15 cellular contexts compared by ENCODE assay signal in the genomic region with DNA sequence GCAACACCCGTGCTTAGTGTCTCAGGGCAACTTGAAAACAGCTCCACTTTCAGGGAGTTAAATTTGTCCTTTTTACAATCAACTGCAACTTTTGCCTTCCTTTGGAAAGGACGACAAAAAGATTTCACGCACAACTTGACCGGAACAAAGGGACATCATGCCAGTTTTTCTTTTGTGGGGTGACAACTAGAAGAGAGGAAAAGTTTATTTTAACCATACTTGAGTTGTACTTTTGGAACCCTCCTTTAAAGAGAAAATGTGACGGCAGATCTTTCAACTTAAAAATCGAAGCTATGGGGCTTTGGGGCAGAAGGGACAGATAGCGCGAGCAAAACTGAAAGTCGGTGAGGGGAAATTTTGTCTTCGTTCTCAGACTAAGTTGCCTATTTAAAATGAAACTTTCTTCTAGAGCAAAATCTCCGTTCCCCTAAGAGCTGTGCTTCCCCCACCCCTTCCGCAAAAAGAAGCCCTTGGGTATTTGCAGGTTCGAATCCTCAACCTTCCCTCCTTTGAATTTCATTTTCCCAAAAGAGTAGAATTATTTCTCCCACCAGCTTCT. TPM values are rescaled to one million over a fixed set of nuclear protein-coding genes. Genes with fewer than 3 reads are reported as not detected.
DNase-seq lines count a peak whose midpoint lies in the region; ATAC-seq, FAIRE-seq and TF ChIP-seq lines count a peak whose summit lies in the region.
"Had no signal": no experiment of that assay in that cellular context is flagged by ENCODE, and none has a peak within 500 bp of the region (broad histone marks: within the 10 kb centered on the region; RNA-seq: fewer than 3 reads in every experiment).

No MANE protein-coding gene starts in this region.

- H3K9me3 Mint-ChIP-seq in stimulated activated naive CD8-positive, alpha-beta T cell treated with anti-CD3 and anti-CD28 coated beads, Interleukin-15, Interleukin-2, amounts not matched to agents 100 ng/mL and 50 ng/mL, for 24 hours, result peaks cover 7% of the 10 kb centered on the region
- H3K9me3 Mint-ChIP-seq in activated CD8-positive, alpha-beta T cell treated with anti-CD3 and anti-CD28 coated beads, Interleukin-2, amount 10 ng/mL, durations not matched to agents 7 days and 5 days (ENCODE audit: insufficient read depth), result peaks cover 7% of the 10 kb centered on the region

- H3K4me1 Mint-ChIP-seq in stimulated activated naive CD8-positive, alpha-beta T cell treated with anti-CD3 and anti-CD28 coated beads, Interleukin-15, Interleukin-2, amounts not matched to agents 100 ng/mL and 50 ng/mL, for 24 hours (ENCODE audit: low read depth), result peaks cover 18% of the 10 kb centered on the region
- peaks cover 19% of the 10 kb centered on the region for H3K4me1 Mint-ChIP-seq in activated CD8-positive, alpha-beta T cell treated with anti-CD3 and anti-CD28 coated beads, Interleukin-2, amount 10 ng/mL, durations not matched to agents 7 days and 5 days (ENCODE audit: low read depth)

- intact Hi-C loops in right lobe of liver (cut with DNase I), result no loop called here
- intact Hi-C loops in kidney (cut with DNase I), result no loop called here

- no peaks in the 10 kb centered on the region for H3K27me3 ChIP-seq in right lobe of liver

- TF ChIP-seq POLR2A in right lobe of liver (IDR thresholded peaks at IDR 0.05), result no peak

- H3K9ac ChIP-seq in kidney (ENCODE audit: low read length in 2 of 2), result no peak overlapping the region
- H3K9ac ChIP-seq: BLaER1 treated with 17β-estradiol and CSF1 and Interleukin-3, amounts not matched to agents 10 nM and 100 nM had no signal

- POLR2A ChIA-PET in activated CD8-positive, alpha-beta T cell treated with anti-CD3 and anti-CD28 coated beads, Interleukin-2, amount 10 ng/mL, durations not matched to agents 7 days and 5 days (lab: Charles Lee), result interaction anchor here (0.6 kb wide), 1 partner anchor 428 kb away, joined by 3 read pairs; no protein-coding TSS in a partner anchor

- peaks cover 0 to 8% (median 3%) of the 10 kb centered on the region in 4 donors for H3K4me1 ChIP-seq in right lobe of liver
- H3K4me1 ChIP-seq in kidney (ENCODE audit: control insufficient read depth in 1 of 2, insufficient read depth in 1 of 2, low read depth in 1 of 2, low read length in 2 of 2), result peaks cover 0 to 8% of the 10 kb centered on the region in 2 donors
- H3K4me1 ChIP-seq: foreskin keratinocyte had no signal

- FAIRE-seq in kidney (lab: Jason Lieb, UNC), result no peak
- FAIRE-seq: RCC 7860, TTC549 had no signal

- peak overlapping the region; percentile 20 to 52 (median 44) for H3K4me3 ChIP-seq in right lobe of liver
- no peak overlapping the region for H3K4me3 ChIP-seq in kidney (ENCODE audit: low read length in 2 of 2)
- H3K4me3 ChIP-seq: lower lobe of right lung, prostate gland had no signal

- peak overlapping the region; percentile 31 for H3K27ac Mint-ChIP-seq in stimulated activated naive CD8-positive, alpha-beta T cell treated with anti-CD3 and anti-CD28 coated beads, Interleukin-15, Interleukin-2, amounts not matched to agents 100 ng/mL and 50 ng/mL, for 24 hours
- H3K27ac Mint-ChIP-seq in activated CD8-positive, alpha-beta T cell treated with anti-CD3 and anti-CD28 coated beads, Interleukin-2, amount 10 ng/mL, durations not matched to agents 7 days and 5 days, result peak overlapping the region; percentile 40

- H3K9me3 ChIP-seq in right lobe of liver (no peaks in the 10 kb centered on the region), kidney (ENCODE audit: control insufficient read depth in 1 of 2, low read length in 2 of 2) (peaks cover 0 to 3% of the 10 kb centered on the region in 2 donors)
- H3K9me3 ChIP-seq: lower lobe of right lung, prostate gland had no signal

- CTCF ChIA-PET in activated CD8-positive, alpha-beta T cell treated with anti-CD3 and anti-CD28 coated beads, Interleukin-2, amount 10 ng/mL, durations not matched to agents 7 days and 5 days (lab: Charles Lee), result interaction anchor here (1.4 to 1.5 kb wide), 2 partner anchors 8 to 17 kb away, joined by 3 to 5 read pairs; no protein-coding TSS in a partner anchor

- ATAC-seq in stimulated activated naive CD8-positive, alpha-beta T cell treated with anti-CD3 and anti-CD28 coated beads, Interleukin-15, Interleukin-2, amounts not matched to agents 100 U/mL and 50 U/mL, for 24 hours, result no peak
- ATAC-seq in activated CD8-positive, alpha-beta T cell treated with anti-CD3 and anti-CD28 coated beads, Interleukin-2, amount 10 ng/mL, durations not matched to agents 7 days and 5 days, result no peak
- no peak for ATAC-seq in right lobe of liver
- ATAC-seq: foreskin keratinocyte, lower lobe of right lung had no signal

- peaks cover 11% of the 10 kb centered on the region for H3K36me3 Mint-ChIP-seq in stimulated activated naive CD8-positive, alpha-beta T cell treated with anti-CD3 and anti-CD28 coated beads, Interleukin-15, Interleukin-2, amounts not matched to agents 100 ng/mL and 50 ng/mL, for 24 hours (ENCODE audit: low read depth)
- H3K36me3 Mint-ChIP-seq in activated CD8-positive, alpha-beta T cell treated with anti-CD3 and anti-CD28 coated beads, Interleukin-2, amount 10 ng/mL, durations not matched to agents 7 days and 5 days (ENCODE audit: low read depth), result peaks cover 11% of the 10 kb centered on the region

- no peak for DNase-seq in stimulated activated naive CD8-positive, alpha-beta T cell treated with anti-CD3 and anti-CD28 coated beads, Interleukin-15, Interleukin-2, amounts not matched to agents 100 U/mL and 50 U/mL, for 24 hours
- no peak for DNase-seq in activated CD8-positive, alpha-beta T cell treated with anti-CD3 and anti-CD28 coated beads, Interleukin-2, amount 10 ng/mL, durations not matched to agents 7 days and 5 days
- DNase-seq in right lobe of liver, result no peak
- no peak for DNase-seq in LoVo (ENCODE audit: low spot score)
- DNase-seq in AG08395 (ENCODE audit: low spot score), result no peak
- no peak for DNase-seq in central memory CD4-positive, alpha-beta T cell
- no peak for DNase-seq in kidney
- DNase-seq: cortex of kidney, foreskin keratinocyte, lower lobe of right lung had no signal

- H3K27ac ChIP-seq in right lobe of liver (peak overlapping the region; percentile 66 to 83 (median 78)), kidney (ENCODE audit: low read depth in 2 of 2, low read length in 2 of 2) (no peak overlapping the region)
- H3K27ac ChIP-seq: BLaER1 treated with 17β-estradiol and CSF1 and Interleukin-3, amounts not matched to agents 10 nM and 100 nM; foreskin keratinocyte; lower lobe of right lung; prostate gland had no signal

- WGBS in right lobe of liver (ENCODE audit: insufficient coverage, low coverage, low lambda C conversion rate, missing lambda C conversion rate), result 6% methylated on average over 13 of the region's 13 CpGs

- peak overlapping the region; percentile 41 for H3K4me3 Mint-ChIP-seq in stimulated activated naive CD8-positive, alpha-beta T cell treated with anti-CD3 and anti-CD28 coated beads, Interleukin-15, Interleukin-2, amounts not matched to agents 100 ng/mL and 50 ng/mL, for 24 hours
- H3K4me3 Mint-ChIP-seq in activated CD8-positive, alpha-beta T cell treated with anti-CD3 and anti-CD28 coated beads, Interleukin-2, amount 10 ng/mL, durations not matched to agents 7 days and 5 days, result peak overlapping the region; percentile 49

- TF ChIP-seq CTCF in right lobe of liver (IDR thresholded peaks at IDR 0.05) (no peak), kidney (IDR thresholded peaks at IDR 0.05; ENCODE audit: borderline replicate concordance, extremely low read depth, insufficient read depth) (no peak)

- peaks cover 88% of the 10 kb centered on the region for H3K27me3 Mint-ChIP-seq in stimulated activated naive CD8-positive, alpha-beta T cell treated with anti-CD3 and anti-CD28 coated beads, Interleukin-15, Interleukin-2, amounts not matched to agents 100 ng/mL and 50 ng/mL, for 24 hours
- peaks cover 69% of the 10 kb centered on the region for H3K27me3 Mint-ChIP-seq in activated CD8-positive, alpha-beta T cell treated with anti-CD3 and anti-CD28 coated beads, Interleukin-2, amount 10 ng/mL, durations not matched to agents 7 days and 5 days (ENCODE audit: low read depth)

- H3K36me3 ChIP-seq in right lobe of liver, result no peaks in the 10 kb centered on the region
- H3K36me3 ChIP-seq in kidney (ENCODE audit: control insufficient read depth in 1 of 2, insufficient read depth in 2 of 2, low read length in 2 of 2), result no peaks in the 10 kb centered on the region
- H3K36me3 ChIP-seq: BLaER1 treated with 17β-estradiol and CSF1 and Interleukin-3, amounts not matched to agents 10 nM and 100 nM; lower lobe of right lung; prostate gland had no signal

RNA-seq across cellular contexts. Expression of a gene that starts 5.5 kb away (rescaled TPM):
- not detected for total RNA-seq in activated CD8-positive, alpha-beta T cell treated with anti-CD3 and anti-CD28 coated beads, Interleukin-2, amount 10 ng/mL, durations not matched to agents 7 days and 5 days
- total RNA-seq in right lobe of liver (10 to 100 TPM in 4 of 6 experiments, 1 to 10 TPM in 2; 7.7 to 25.8 (median 14.2) TPM), kidney (0.22 TPM)
- polyA plus RNA-seq in kidney (ENCODE audit: insufficient read depth, low read depth, low replicate concordance), result 0.02 TPM

Comparison
In these comparisons a context has a peak if more than half of its experiments do, and no peak if none do; other contexts are left out.
1. H3K27ac ChIP-seq: peak in right lobe of liver (3 of 3); none in kidney (0 of 2).
2. H3K4me3 ChIP-seq: peak in right lobe of liver (3 of 3); none in kidney (0 of 2).